3 cellular contexts compared by ENCODE assay signal in the genomic region with DNA sequence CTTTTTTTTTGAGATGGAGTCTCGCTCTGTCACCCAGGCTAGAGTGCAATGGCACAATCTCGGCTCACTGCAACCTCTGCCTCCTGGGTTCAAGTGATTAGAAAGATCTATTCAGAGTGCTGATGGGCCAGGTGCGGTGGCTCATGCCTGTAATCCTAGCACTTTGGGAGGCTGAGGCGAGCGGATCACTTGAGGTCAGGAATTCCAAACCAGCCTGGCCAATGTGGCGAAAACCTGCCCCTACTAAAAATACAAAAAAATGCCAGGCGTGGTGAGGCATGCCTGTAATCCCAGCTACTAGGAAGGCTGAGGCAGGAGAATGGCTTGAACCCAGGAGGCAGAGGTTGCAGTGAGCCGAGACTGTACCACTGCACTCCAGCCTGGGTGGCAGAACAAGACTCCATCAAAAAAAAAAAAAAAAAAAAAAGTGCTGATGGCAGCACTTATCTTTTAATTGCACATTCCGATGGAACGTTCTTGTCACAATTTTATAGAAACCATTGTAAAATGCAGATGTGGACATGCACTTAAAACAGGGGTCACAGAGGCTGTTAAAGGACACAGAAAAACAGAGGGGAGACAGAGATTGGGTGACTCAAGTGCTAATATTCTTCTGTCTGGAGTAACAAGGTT.
TF ChIP-seq lines count a peak whose summit lies in the region.

No MANE protein-coding gene starts in this region.

TF ChIP-seq in A549, 52 proteins besides CTCF, POLR2A, EP300 and RAD21:
- TF ChIP-seq MAFK (IDR thresholded peaks at IDR 0.05; ENCODE audit: partially characterized antibody): peak; percentile 91

TF ChIP-seq in IMR-90, 13 proteins besides CTCF, POLR2A, EP300 and RAD21:
- peak; percentile 85 for TF ChIP-seq MAFK (IDR thresholded peaks at IDR 0.05; ENCODE audit: low read depth, low read length)

TF ChIP-seq in HepG2, 621 proteins besides CTCF, POLR2A, EP300 and RAD21:
- TF ChIP-seq MAFF (IDR thresholded peaks at IDR 0.05; ENCODE audit: low read depth, low read length) (peak; percentile 67), MAFK (conservative IDR thresholded peaks at IDR 0.05 in 1 of 2, IDR thresholded peaks at IDR 0.05 in 1 of 2; ENCODE audit: low read length in 2 of 2) (peak; percentile 36 to 84; a peak in 3 of 4 replicates)
TF ChIP-seq in HepG2: peak in this region for 2; not testable (repeated sequence) for 619.
